In genomic region chr5:392431-392988, GRCh38 we compare ENCODE assay signal across 8 cellular contexts. TPM values are rescaled to one million over a fixed set of nuclear protein-coding genes. Genes with fewer than 3 reads are reported as not detected.
A peak's percentile ranks its signal among the peaks of the same experiment; 100 is the strongest.
DNase-seq lines count a peak whose midpoint lies in the region; ATAC-seq lines count a peak whose summit lies in the region.

No MANE protein-coding gene starts in this region.

- H3K4me3 Mint-ChIP-seq in T-helper 1 cell treated with Interleukin-12 subunit alpha and Interleukin-12 subunit beta and Interleukin-4 antibody, amounts not matched to agents 30 μg/mL and 1 μg/mL, for 36 hours, result peak overlapping the region; percentile 65

- ATAC-seq in Right ventricle myocardium superior (ENCODE audit: poor library complexity), result no peak
- peak; percentile 84 for ATAC-seq in HG03135 (IDR thresholded peaks at IDR 0.05; ENCODE audit: unreplicated experiment)

- H3K36me3 Mint-ChIP-seq in T-helper 1 cell treated with Interleukin-12 subunit alpha and Interleukin-12 subunit beta and Interleukin-4 antibody, amounts not matched to agents 30 μg/mL and 1 μg/mL, for 36 hours (ENCODE audit: low read depth), result peaks cover 9% of the 10 kb centered on the region

- H3K27ac Mint-ChIP-seq in T-helper 1 cell treated with Interleukin-12 subunit alpha and Interleukin-12 subunit beta and Interleukin-4 antibody, amounts not matched to agents 30 μg/mL and 1 μg/mL, for 36 hours, result peak overlapping the region; percentile 97

- H3K4me1 Mint-ChIP-seq in T-helper 1 cell treated with Interleukin-12 subunit alpha and Interleukin-12 subunit beta and Interleukin-4 antibody, amounts not matched to agents 30 μg/mL and 1 μg/mL, for 36 hours (ENCODE audit: low read depth), result peaks cover 34% of the 10 kb centered on the region

- intact Hi-C loops in cardiac septum (cut with DNase I), result no loop called here
- intact Hi-C loops in Right ventricle myocardium superior (cut with DNase I), result no loop called here

- DNase-seq in cardiac septum (ENCODE audit: low spot score) (peak; percentile 47), Right ventricle myocardium superior (no peak), astrocyte of the hippocampus (ENCODE audit: low read depth, low spot score) (peak; percentile 58), NCI-H345 treated with DMSO at 0.1 percent for 48 hours (lab: John Stamatoyannopoulos, UW; ENCODE audit: unreplicated experiment) (no peak), NCI-H524 treated with DMSO at 0.1 percent for 48 hours (lab: John Stamatoyannopoulos, UW) (no peak)
- DNase-seq in stimulated activated CD4-positive, alpha-beta T cell treated with anti-CD3 and anti-CD28 coated beads, Interleukin-15, amount 100 ng/mL, for 48 hours (ENCODE audit: low read depth in 2 of 2), result peak; percentile 79 to 87

- no peaks in the 10 kb centered on the region for H3K9me3 Mint-ChIP-seq in T-helper 1 cell treated with Interleukin-12 subunit alpha and Interleukin-12 subunit beta and Interleukin-4 antibody, amounts not matched to agents 30 μg/mL and 1 μg/mL, for 36 hours

- H3K27me3 Mint-ChIP-seq in T-helper 1 cell treated with Interleukin-12 subunit alpha and Interleukin-12 subunit beta and Interleukin-4 antibody, amounts not matched to agents 30 μg/mL and 1 μg/mL, for 36 hours (ENCODE audit: low read depth), result no peaks in the 10 kb centered on the region

RNA-seq across cellular contexts. Expression of gene EXOC3, which starts 50.5 kb away (rescaled TPM):
- total RNA-seq in cardiac septum (42.9 TPM), Right ventricle myocardium superior (46.4 TPM)

Comparison
In these comparisons a context has a peak if more than half of its experiments do, and no peak if none do; other contexts are left out.
1. DNase-seq: peak in cardiac septum (single experiment), astrocyte of the hippocampus (single experiment) and stimulated activated CD4-positive, alpha-beta T cell treated with anti-CD3 and anti-CD28 coated beads, Interleukin-15, amount 100 ng/mL, for 48 hours (2 of 2); none in Right ventricle myocardium superior (single experiment), NCI-H345 treated with DMSO at 0.1 percent for 48 hours (single experiment) and NCI-H524 treated with DMSO at 0.1 percent for 48 hours (single experiment).